18 cellular contexts compared by ENCODE assay signal in genomic region chr1:187396929-187397796, GRCh38.
DNase-seq lines count a peak whose midpoint lies in the region; ATAC-seq and TF ChIP-seq lines count a peak whose summit lies in the region.
"Had no signal": no experiment of that assay in that cellular context is flagged by ENCODE, and none has a peak within 500 bp of the region (broad histone marks: within the 10 kb centered on the region; RNA-seq: fewer than 3 reads in every experiment).

No MANE protein-coding gene starts in this region.

- H3K27me3 ChIP-seq in GM23338 (ENCODE audit: insufficient read depth) (no peaks in the 10 kb centered on the region), neural progenitor cell (no peaks in the 10 kb centered on the region)
- H3K27me3 ChIP-seq: BLaER1 treated with 17β-estradiol and CSF1 and Interleukin-3, amounts not matched to agents 10 nM and 100 nM had no signal

- no peaks in the 10 kb centered on the region for H4K20me1 ChIP-seq in GM23338 (replicated peaks; ENCODE audit: insufficient read depth)
- no peaks in the 10 kb centered on the region for H4K20me1 ChIP-seq in neural progenitor cell (ENCODE audit: low read depth)
- H4K20me1 ChIP-seq: BLaER1 treated with 17β-estradiol and CSF1 and Interleukin-3, amounts not matched to agents 10 nM and 100 nM had no signal

- H3K9me3 Mint-ChIP-seq in GM23338 (peaks cover 6% of the 10 kb centered on the region; the same call in 2 of the 3 replicates), glutamatergic neuron (ENCODE audit: unreplicated experiment) (peaks cover 7% of the 10 kb centered on the region), neural progenitor cell (peaks cover 2% of the 10 kb centered on the region)

- H3K9ac ChIP-seq in neural progenitor cell: no peak overlapping the region
- H3K9ac ChIP-seq: BLaER1 treated with 17β-estradiol and CSF1 and Interleukin-3, amounts not matched to agents 10 nM and 100 nM had no signal

- no peaks in the 10 kb centered on the region for H3K9me3 ChIP-seq in neural progenitor cell (ENCODE audit: low read depth)
- H3K9me3 ChIP-seq: A549; BLaER1 treated with 17β-estradiol and CSF1 and Interleukin-3, amounts not matched to agents 10 nM and 100 nM had no signal

- H3K4me3 ChIP-seq in GM23338: no peak overlapping the region
- H3K4me3 ChIP-seq in neural progenitor cell: no peak overlapping the region
- H3K4me3 ChIP-seq: A549; BLaER1 treated with 17β-estradiol and CSF1 and Interleukin-3, amounts not matched to agents 10 nM and 100 nM had no signal

- ATAC-seq in GM23338: peak; percentile 77
- no peak for ATAC-seq in GM18511 (IDR thresholded peaks at IDR 0.05; ENCODE audit: unreplicated experiment)
- no peak for ATAC-seq in HG03097 (IDR thresholded peaks at IDR 0.05; ENCODE audit: low FRiP score, unreplicated experiment)
- ATAC-seq: A549 had no signal

- H3K4me1 ChIP-seq in GM23338 (ENCODE audit: insufficient read depth): 0 out of 2 replicates have a peak, but pooled peaks cover 5% of the 10 kb centered on the region
- H3K4me1 ChIP-seq in neural progenitor cell: peaks cover 12% of the 10 kb centered on the region
- H3K4me1 ChIP-seq: A549; BLaER1 treated with 17β-estradiol and CSF1 and Interleukin-3, amounts not matched to agents 10 nM and 100 nM had no signal

- no peaks in the 10 kb centered on the region; the same call in 2 of the 3 replicates for H3K36me3 Mint-ChIP-seq in GM23338 (ENCODE audit: low read depth)
- H3K36me3 Mint-ChIP-seq in glutamatergic neuron (ENCODE audit: unreplicated experiment): no peaks in the 10 kb centered on the region
- H3K36me3 Mint-ChIP-seq in neural progenitor cell: no peaks in the 10 kb centered on the region

- H2AFZ ChIP-seq in GM23338 (peak overlapping the region; percentile 97), neural progenitor cell (replicated peaks) (peak overlapping the region; percentile 93)

- H3K79me2 ChIP-seq in GM23338 (replicated peaks; ENCODE audit: insufficient read depth): no peaks in the 10 kb centered on the region
- H3K79me2 ChIP-seq in neural progenitor cell (ENCODE audit: low read depth): no peaks in the 10 kb centered on the region

- DNase-seq in GM23338 (ENCODE audit: low spot score): peak; percentile 47
- DNase-seq in UCSD-AML1 (lab: John Stamatoyannopoulos, UW; ENCODE audit: unreplicated experiment): peak; percentile 3
- peak; percentile 19 for DNase-seq in glutamatergic neuron
- DNase-seq in neural progenitor cell (ENCODE audit: low spot score): peak; percentile 15
- no peak for DNase-seq in SIG-M5 (lab: John Stamatoyannopoulos, UW)
- DNase-seq in GM10266 (ENCODE audit: extremely low spot score): no peak
- DNase-seq: DND-41, GDM1, GOT3, MV-4-11, NCI-H1436, NCI-H2081, NCI-H510A treated with DMSO at 0.1 percent for 48 hours, SHP77 had no signal

- H3K27ac Mint-ChIP-seq in GM23338 (peak overlapping the region; percentile 83; the same call in 1 of the 2 replicates), glutamatergic neuron (ENCODE audit: unreplicated experiment) (no peak overlapping the region), neural progenitor cell (no peak overlapping the region)

- H3K9me2 ChIP-seq in GM23338 (ENCODE audit: insufficient read depth): no peaks in the 10 kb centered on the region

- H3K27me3 Mint-ChIP-seq in GM23338 (ENCODE audit: insufficient read depth, low read depth, poor library complexity) (peaks cover 3% of the 10 kb centered on the region), glutamatergic neuron (ENCODE audit: unreplicated experiment) (no peaks in the 10 kb centered on the region), neural progenitor cell (ENCODE audit: insufficient read depth, low read depth) (peaks cover 2% of the 10 kb centered on the region)

- H3K4me1 Mint-ChIP-seq in GM23338 (peaks cover 15% of the 10 kb centered on the region), glutamatergic neuron (ENCODE audit: low read depth, unreplicated experiment) (peaks cover 3% of the 10 kb centered on the region), neural progenitor cell (peaks cover 10% of the 10 kb centered on the region)

- H3K27ac ChIP-seq in GM23338 (ENCODE audit: low read depth) (no peak overlapping the region), neural progenitor cell (no peak overlapping the region)
- H3K27ac ChIP-seq: A549; BLaER1 treated with 17β-estradiol and CSF1 and Interleukin-3, amounts not matched to agents 10 nM and 100 nM had no signal

- H3K4me2 ChIP-seq in GM23338 (peak overlapping the region; percentile 55), neural progenitor cell (no peak overlapping the region)
- H3K4me2 ChIP-seq: A549; BLaER1 treated with 17β-estradiol and CSF1 and Interleukin-3, amounts not matched to agents 10 nM and 100 nM had no signal

- TF ChIP-seq CTCF in GM23338 (conservative IDR thresholded peaks at IDR 0.05; ENCODE audit: low read depth in 2 of 2): no peak
- TF ChIP-seq CTCF in glutamatergic neuron (IDR thresholded peaks at IDR 0.05; ENCODE audit: partially characterized antibody, unreplicated experiment): no peak
- TF ChIP-seq CTCF in neural progenitor cell (IDR thresholded peaks at IDR 0.05): no peak
- TF ChIP-seq CTCF in GM10266 (IDR thresholded peaks at IDR 0.05; ENCODE audit: control insufficient read depth, insufficient read depth, low read depth, missing control alignments): no peak

- H3K36me3 ChIP-seq in GM23338 (ENCODE audit: insufficient read depth) (no peaks in the 10 kb centered on the region), neural progenitor cell (no peaks in the 10 kb centered on the region)
- H3K36me3 ChIP-seq: BLaER1 treated with 17β-estradiol and CSF1 and Interleukin-3, amounts not matched to agents 10 nM and 100 nM had no signal

- H3K4me3 Mint-ChIP-seq in GM23338 (no peak overlapping the region), glutamatergic neuron (ENCODE audit: unreplicated experiment) (no peak overlapping the region), neural progenitor cell (no peak overlapping the region)

- no peaks in the 10 kb centered on the region for H3F3A ChIP-seq in GM23338 (replicated peaks; ENCODE audit: low read depth)
- no peaks in the 10 kb centered on the region for H3F3A ChIP-seq in neural progenitor cell (ENCODE audit: low read depth)

TF ChIP-seq in GM23338, 12 proteins besides CTCF, POLR2A, EP300 and RAD21 (continues in another document):
- TF ChIP-seq ZNF331 (CRISPR knock-in tag; IDR thresholded peaks at IDR 0.05; ENCODE audit: low read depth) (no peak), EZH2 (IDR thresholded peaks at IDR 0.05; ENCODE audit: low read depth, unreplicated experiment) (no peak), ZNF462 (CRISPR knock-in tag; IDR thresholded peaks at IDR 0.05) (no peak), CREB1 (CRISPR knock-in tag; IDR thresholded peaks at IDR 0.05; ENCODE audit: low read depth) (no peak), NANOG (IDR thresholded peaks at IDR 0.05; ENCODE audit: borderline replicate concordance) (no peak)

Comparison
In these comparisons a context has a peak if more than half of its experiments do, and no peak if none do; other contexts are left out.
1. DNase-seq: peak in GM23338 (single experiment), UCSD-AML1 (single experiment), glutamatergic neuron (single experiment) and neural progenitor cell (single experiment); none in SIG-M5 (single experiment) and GM10266 (single experiment).